In the genomic region with DNA sequence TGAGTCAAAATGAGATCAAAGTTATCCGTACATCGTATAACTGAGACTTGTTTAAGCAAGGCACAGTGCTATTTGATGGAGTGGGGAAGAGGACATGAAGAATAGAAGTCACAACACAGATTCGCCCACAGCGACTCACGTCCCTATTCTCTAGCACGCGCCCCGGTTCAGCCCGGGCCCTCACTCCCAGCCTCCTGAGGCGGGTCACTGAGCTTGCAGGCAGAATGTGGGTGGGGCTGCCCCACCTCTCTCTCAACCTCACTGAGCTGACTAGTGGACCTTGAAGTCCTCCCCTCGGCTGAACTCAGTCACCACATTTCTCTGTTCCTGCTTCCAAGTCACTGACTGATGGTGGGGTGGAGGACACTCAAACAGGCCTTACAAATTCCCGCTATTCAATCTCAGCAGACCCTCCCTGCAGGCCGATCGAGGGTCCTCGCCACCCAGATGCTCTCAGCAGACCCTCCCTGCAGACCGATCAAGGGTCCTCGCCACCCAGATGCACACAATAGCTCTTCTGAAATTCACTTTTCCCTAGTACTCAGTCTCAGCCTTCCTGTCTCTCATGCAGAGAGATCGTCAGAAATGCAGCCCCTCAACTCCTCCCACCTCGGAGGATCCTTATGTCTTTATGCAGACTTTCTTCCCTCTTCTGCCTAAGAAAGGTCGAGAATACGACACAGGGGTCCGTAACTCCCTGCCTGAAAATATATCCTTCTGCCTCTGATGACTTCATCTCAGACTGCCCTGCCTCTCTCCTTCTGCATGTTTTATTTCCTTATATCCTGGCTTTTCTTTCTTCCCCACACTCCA, we compare ENCODE assay signal across 10 cellular contexts. TPM values are rescaled to one million over a fixed set of nuclear protein-coding genes. Genes with fewer than 3 reads are reported as not detected.
DNase-seq lines count a peak whose midpoint lies in the region; ATAC-seq and TF ChIP-seq lines count a peak whose summit lies in the region.
"Had no signal": no experiment of that assay in that cellular context is flagged by ENCODE, and none has a peak within 500 bp of the region (broad histone marks: within the 10 kb centered on the region; RNA-seq: fewer than 3 reads in every experiment).

No MANE protein-coding gene starts in this region.

- ATAC-seq in GM21367 (IDR thresholded peaks at IDR 0.05; ENCODE audit: unreplicated experiment) (peak; percentile 95), HG03159 (IDR thresholded peaks at IDR 0.05; ENCODE audit: unreplicated experiment) (peak; percentile 98), omental fat pad (ENCODE audit: low FRiP score) (no peak)

- no peak overlapping the region for H3K9ac ChIP-seq in iPS-18a (ENCODE audit: low read length)

- H3K27ac ChIP-seq in iPS-18a (ENCODE audit: low read length), result no peak overlapping the region

- H3K27me3 ChIP-seq in iPS-18a (ENCODE audit: control insufficient read depth, insufficient read depth, low read length), result no peaks in the 10 kb centered on the region

- H3K4me3 ChIP-seq in GM12875 (ENCODE audit: low read depth, low read length), result peak overlapping the region; percentile 13
- peak overlapping the region; percentile 4 for H3K4me3 ChIP-seq in iPS-18a (ENCODE audit: low read length)

- H3K4me1 ChIP-seq in iPS-18a (ENCODE audit: control insufficient read depth, low read depth, low read length), result peaks cover 11% of the 10 kb centered on the region

- H3K9me3 ChIP-seq in iPS-18a (ENCODE audit: control insufficient read depth, low read depth, low read length), result no peaks in the 10 kb centered on the region

- no peak for DNase-seq in omental fat pad (ENCODE audit: low spot score)
- no peak for DNase-seq in globus pallidus (ENCODE audit: low spot score)
- no peak for DNase-seq in occipital lobe (lab: John Stamatoyannopoulos, UW)
- no peak for DNase-seq in SIG-M5 (lab: John Stamatoyannopoulos, UW)
- DNase-seq: CD4-positive, alpha-beta memory T cell; NCI-H1436 treated with DMSO at 0.1 percent for 48 hours had no signal

- no peaks in the 10 kb centered on the region for H3K36me3 ChIP-seq in iPS-18a (ENCODE audit: control insufficient read depth, low read depth, low read length)

- TF ChIP-seq CTCF in GM12875 (IDR thresholded peaks at IDR 0.05; ENCODE audit: borderline replicate concordance, insufficient read depth, low read depth, low read length) (no peak), omental fat pad (IDR thresholded peaks at IDR 0.05) (no peak)

RNA-seq across cellular contexts. Expression of gene GLDC, which starts 12.8 kb away (rescaled TPM):
- total RNA-seq in omental fat pad, result 1 to 10 TPM in 1 of 4 donors, under 1 TPM in 2, not detected in 1; 0.13 to 1.7 (median 0.46) TPM
- total RNA-seq in occipital lobe, result 10.0 TPM
- total RNA-seq: CD4-positive, alpha-beta memory T cell had no signal
